In genomic region chr19:29893606-29894284, GRCh38 we compare ENCODE assay signal across 1 cellular context.
TF ChIP-seq lines count a peak whose summit lies in the region.

No MANE protein-coding gene starts in this region.

TF ChIP-seq in K562, 482 proteins besides CTCF, POLR2A, EP300 and RAD21 (continued from another document and continues in another):
- TF ChIP-seq, protein P1, sequence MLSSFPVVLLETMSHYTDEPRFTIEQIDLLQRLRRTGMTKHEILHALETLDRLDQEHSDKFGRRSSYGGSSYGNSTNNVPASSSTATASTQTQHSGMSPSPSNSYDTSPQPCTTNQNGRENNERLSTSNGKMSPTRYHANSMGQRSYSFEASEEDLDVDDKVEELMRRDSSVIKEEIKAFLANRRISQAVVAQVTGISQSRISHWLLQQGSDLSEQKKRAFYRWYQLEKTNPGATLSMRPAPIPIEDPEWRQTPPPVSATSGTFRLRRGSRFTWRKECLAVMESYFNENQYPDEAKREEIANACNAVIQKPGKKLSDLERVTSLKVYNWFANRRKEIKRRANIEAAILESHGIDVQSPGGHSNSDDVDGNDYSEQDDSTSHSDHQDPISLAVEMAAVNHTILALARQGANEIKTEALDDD (IDR thresholded peaks at IDR 0.05) = 0 out of 2 replicates have a peak, but pooled peaks have one; percentile 37
- peak; percentile 98 for TF ChIP-seq HDAC2 (IDR thresholded peaks at IDR 0.05)
- peak in 1 of 2 experiments; percentile 64 for TF ChIP-seq NCOA2 (IDR thresholded peaks at IDR 0.05; ENCODE audit: partially characterized antibody in 2 of 2)
- TF ChIP-seq PHB2 (IDR thresholded peaks at IDR 0.05; ENCODE audit: low read depth) = peak; percentile 83
- no peak for TF ChIP-seq ZNF263 (CRISPR knock-in tag; IDR thresholded peaks at IDR 0.05; ENCODE audit: borderline replicate concordance)
- TF ChIP-seq CBX2 (IDR thresholded peaks at IDR 0.05; ENCODE audit: insufficient read depth, low read length, poor library complexity, severe bottlenecking) = no peak
- TF ChIP-seq ELF4 (CRISPR knock-in tag; IDR thresholded peaks at IDR 0.05) = 0 out of 2 replicates have a peak, but pooled peaks have one; percentile 48
- peak; percentile 83 for TF ChIP-seq EGR1 (conservative IDR thresholded peaks at IDR 0.05)
- TF ChIP-seq MNT (conservative IDR thresholded peaks at IDR 0.05) = peak; percentile 99
- TF ChIP-seq ZNF644 (tag; IDR thresholded peaks at IDR 0.05; ENCODE audit: low read depth) = peak; percentile 93
- TF ChIP-seq NR2C2 (CRISPR knock-in tag; IDR thresholded peaks at IDR 0.05) = no peak
- peak; percentile 63 for TF ChIP-seq NR2C2 (tag; IDR thresholded peaks at IDR 0.05)
- TF ChIP-seq GABPA (tag; conservative IDR thresholded peaks at IDR 0.05; ENCODE audit: low read depth) = 0 out of 2 replicates have a peak, but pooled peaks have one; percentile 33
- TF ChIP-seq SMARCE1 (IDR thresholded peaks at IDR 0.05) = peak; percentile 98
- peak; percentile 81 for TF ChIP-seq FOSL1 (tag; conservative IDR thresholded peaks at IDR 0.05)
- TF ChIP-seq NBN (IDR thresholded peaks at IDR 0.05; ENCODE audit: low read depth) = peak; percentile 94
- TF ChIP-seq, protein P2, sequence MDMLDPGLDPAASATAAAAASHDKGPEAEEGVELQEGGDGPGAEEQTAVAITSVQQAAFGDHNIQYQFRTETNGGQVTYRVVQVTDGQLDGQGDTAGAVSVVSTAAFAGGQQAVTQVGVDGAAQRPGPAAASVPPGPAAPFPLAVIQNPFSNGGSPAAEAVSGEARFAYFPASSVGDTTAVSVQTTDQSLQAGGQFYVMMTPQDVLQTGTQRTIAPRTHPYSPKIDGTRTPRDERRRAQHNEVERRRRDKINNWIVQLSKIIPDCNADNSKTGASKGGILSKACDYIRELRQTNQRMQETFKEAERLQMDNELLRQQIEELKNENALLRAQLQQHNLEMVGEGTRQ (CRISPR knock-in tag; IDR thresholded peaks at IDR 0.05) = peak; percentile 88
- TF ChIP-seq BACH1 (tag; IDR thresholded peaks at IDR 0.05) = peak; percentile 39; the same call in 1 of the 2 replicates
- peak; percentile 94 for TF ChIP-seq SMARCC2 (IDR thresholded peaks at IDR 0.05; ENCODE audit: low read depth)
- TF ChIP-seq, protein P3, sequence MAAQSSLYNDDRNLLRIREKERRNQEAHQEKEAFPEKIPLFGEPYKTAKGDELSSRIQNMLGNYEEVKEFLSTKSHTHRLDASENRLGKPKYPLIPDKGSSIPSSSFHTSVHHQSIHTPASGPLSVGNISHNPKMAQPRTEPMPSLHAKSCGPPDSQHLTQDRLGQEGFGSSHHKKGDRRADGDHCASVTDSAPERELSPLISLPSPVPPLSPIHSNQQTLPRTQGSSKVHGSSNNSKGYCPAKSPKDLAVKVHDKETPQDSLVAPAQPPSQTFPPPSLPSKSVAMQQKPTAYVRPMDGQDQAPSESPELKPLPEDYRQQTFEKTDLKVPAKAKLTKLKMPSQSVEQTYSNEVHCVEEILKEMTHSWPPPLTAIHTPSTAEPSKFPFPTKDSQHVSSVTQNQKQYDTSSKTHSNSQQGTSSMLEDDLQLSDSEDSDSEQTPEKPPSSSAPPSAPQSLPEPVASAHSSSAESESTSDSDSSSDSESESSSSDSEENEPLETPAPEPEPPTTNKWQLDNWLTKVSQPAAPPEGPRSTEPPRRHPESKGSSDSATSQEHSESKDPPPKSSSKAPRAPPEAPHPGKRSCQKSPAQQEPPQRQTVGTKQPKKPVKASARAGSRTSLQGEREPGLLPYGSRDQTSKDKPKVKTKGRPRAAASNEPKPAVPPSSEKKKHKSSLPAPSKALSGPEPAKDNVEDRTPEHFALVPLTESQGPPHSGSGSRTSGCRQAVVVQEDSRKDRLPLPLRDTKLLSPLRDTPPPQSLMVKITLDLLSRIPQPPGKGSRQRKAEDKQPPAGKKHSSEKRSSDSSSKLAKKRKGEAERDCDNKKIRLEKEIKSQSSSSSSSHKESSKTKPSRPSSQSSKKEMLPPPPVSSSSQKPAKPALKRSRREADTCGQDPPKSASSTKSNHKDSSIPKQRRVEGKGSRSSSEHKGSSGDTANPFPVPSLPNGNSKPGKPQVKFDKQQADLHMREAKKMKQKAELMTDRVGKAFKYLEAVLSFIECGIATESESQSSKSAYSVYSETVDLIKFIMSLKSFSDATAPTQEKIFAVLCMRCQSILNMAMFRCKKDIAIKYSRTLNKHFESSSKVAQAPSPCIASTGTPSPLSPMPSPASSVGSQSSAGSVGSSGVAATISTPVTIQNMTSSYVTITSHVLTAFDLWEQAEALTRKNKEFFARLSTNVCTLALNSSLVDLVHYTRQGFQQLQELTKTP (IDR thresholded peaks at IDR 0.05; ENCODE audit: low read depth in 1 of 2, partially characterized antibody in 2 of 2) = peak in 1 of 2 experiments; percentile 78
- 0 out of 2 replicates have a peak, but pooled peaks have one; percentile 27 for TF ChIP-seq ZBTB40 (IDR thresholded peaks at IDR 0.05)
- TF ChIP-seq ZBTB40 (CRISPR knock-in tag; IDR thresholded peaks at IDR 0.05) = no peak
- TF ChIP-seq ZFP36 (IDR thresholded peaks at IDR 0.05; ENCODE audit: low read depth, low read length, partially characterized antibody) = peak; percentile 31
- TF ChIP-seq, protein P4, sequence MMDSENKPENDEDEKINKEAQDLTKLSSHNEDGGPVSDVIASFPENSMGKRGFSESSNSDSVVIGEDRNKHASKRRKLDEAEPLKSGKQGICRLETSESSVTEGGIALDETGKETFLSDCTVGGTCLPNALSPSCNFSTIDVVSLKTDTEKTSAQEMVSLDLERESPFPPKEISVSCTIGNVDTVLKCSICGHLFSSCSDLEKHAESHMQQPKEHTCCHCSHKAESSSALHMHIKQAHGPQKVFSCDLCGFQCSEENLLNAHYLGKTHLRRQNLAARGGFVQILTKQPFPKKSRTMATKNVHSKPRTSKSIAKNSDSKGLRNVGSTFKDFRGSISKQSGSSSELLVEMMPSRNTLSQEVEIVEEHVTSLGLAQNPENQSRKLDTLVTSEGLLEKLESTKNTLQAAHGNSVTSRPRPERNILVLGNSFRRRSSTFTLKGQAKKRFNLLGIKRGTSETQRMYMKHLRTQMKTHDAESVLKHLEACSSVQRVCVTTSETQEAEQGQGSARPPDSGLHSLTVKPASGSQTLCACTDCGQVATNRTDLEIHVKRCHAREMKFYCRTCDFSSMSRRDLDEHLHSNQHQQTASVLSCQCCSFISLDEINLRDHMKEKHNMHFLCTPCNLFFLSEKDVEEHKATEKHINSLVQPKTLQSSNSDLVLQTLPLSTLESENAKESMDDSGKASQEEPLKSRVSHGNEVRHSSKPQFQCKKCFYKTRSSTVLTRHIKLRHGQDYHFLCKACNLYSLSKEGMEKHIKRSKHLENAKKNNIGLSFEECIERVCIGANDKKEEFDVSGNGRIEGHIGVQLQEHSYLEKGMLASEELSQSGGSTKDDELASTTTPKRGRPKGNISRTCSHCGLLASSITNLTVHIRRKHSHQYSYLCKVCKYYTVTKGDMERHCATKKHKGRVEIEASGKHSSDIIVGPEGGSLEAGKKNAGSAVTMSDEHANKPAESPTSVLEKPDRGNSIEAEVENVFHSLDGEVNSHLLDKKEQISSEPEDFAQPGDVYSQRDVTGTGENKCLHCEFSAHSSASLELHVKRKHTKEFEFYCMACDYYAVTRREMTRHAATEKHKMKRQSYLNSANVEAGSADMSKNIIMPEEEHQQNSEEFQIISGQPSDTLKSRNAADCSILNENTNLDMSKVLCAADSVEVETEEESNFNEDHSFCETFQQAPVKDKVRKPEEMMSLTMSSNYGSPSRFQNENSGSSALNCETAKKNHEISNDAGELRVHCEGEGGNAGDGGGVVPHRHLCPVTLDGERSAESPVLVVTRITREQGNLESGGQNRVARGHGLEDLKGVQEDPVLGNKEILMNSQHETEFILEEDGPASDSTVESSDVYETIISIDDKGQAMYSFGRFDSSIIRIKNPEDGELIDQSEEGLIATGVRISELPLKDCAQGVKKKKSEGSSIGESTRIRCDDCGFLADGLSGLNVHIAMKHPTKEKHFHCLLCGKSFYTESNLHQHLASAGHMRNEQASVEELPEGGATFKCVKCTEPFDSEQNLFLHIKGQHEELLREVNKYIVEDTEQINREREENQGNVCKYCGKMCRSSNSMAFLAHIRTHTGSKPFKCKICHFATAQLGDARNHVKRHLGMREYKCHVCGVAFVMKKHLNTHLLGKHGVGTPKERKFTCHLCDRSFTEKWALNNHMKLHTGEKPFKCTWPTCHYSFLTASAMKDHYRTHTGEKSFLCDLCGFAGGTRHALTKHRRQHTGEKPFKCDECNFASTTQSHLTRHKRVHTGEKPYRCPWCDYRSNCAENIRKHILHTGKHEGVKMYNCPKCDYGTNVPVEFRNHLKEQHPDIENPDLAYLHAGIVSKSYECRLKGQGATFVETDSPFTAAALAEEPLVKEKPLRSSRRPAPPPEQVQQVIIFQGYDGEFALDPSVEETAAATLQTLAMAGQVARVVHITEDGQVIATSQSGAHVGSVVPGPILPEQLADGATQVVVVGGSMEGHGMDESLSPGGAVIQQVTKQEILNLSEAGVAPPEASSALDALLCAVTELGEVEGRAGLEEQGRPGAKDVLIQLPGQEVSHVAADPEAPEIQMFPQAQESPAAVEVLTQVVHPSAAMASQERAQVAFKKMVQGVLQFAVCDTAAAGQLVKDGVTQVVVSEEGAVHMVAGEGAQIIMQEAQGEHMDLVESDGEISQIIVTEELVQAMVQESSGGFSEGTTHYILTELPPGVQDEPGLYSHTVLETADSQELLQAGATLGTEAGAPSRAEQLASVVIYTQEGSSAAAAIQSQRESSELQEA (IDR thresholded peaks at IDR 0.05; ENCODE audit: low read depth) = peak; percentile 44; the same call in 1 of the 2 replicates
- TF ChIP-seq KDM5B (IDR thresholded peaks at IDR 0.05; ENCODE audit: insufficient replicate concordance, low read depth, low read length) = peak; percentile 27
- no peak for TF ChIP-seq ZNF354B (CRISPR knock-in tag; IDR thresholded peaks at IDR 0.05)
- 0 out of 2 replicates have a peak, but pooled peaks have one; percentile 50 for TF ChIP-seq GATAD2B (IDR thresholded peaks at IDR 0.05; ENCODE audit: borderline replicate concordance)
- TF ChIP-seq TRIM24 (IDR thresholded peaks at IDR 0.05) = peak; percentile 84 to 94
- TF ChIP-seq, protein P5, sequence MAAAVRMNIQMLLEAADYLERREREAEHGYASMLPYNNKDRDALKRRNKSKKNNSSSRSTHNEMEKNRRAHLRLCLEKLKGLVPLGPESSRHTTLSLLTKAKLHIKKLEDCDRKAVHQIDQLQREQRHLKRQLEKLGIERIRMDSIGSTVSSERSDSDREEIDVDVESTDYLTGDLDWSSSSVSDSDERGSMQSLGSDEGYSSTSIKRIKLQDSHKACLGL (CRISPR knock-in tag; IDR thresholded peaks at IDR 0.05; ENCODE audit: borderline replicate concordance, poor library complexity, severe bottlenecking) = no peak
- TF ChIP-seq CREB1 (IDR thresholded peaks at IDR 0.05) = peak; percentile 45; the same call in 1 of the 2 replicates
- TF ChIP-seq CREB1 (CRISPR knock-in tag; IDR thresholded peaks at IDR 0.05) = no peak
